ENCODE assay signal across 1 cellular context in genomic region chr11:64698427-64698826, GRCh38.
TF ChIP-seq lines count a peak whose summit lies in the region.

No MANE protein-coding gene starts in this region.

TF ChIP-seq in H1, 55 proteins besides CTCF, POLR2A, EP300 and RAD21:
- TF ChIP-seq TEAD4 (IDR thresholded peaks at IDR 0.05; ENCODE audit: low read depth, low read length) (no peak), CBX8 (IDR thresholded peaks at IDR 0.05; ENCODE audit: borderline replicate concordance, low read depth, low read length) (no peak), SP2 (IDR thresholded peaks at IDR 0.05; ENCODE audit: low read length) (no peak), KDM1A (IDR thresholded peaks at IDR 0.05; ENCODE audit: borderline replicate concordance, low read length) (no peak), SAP30 (IDR thresholded peaks at IDR 0.05; ENCODE audit: insufficient read depth, insufficient replicate concordance, low read length) (no peak), SIX5 (IDR thresholded peaks at IDR 0.05; ENCODE audit: low read depth, low read length) (no peak), SP1 (IDR thresholded peaks at IDR 0.05; ENCODE audit: low read depth, low read length) (no peak), CHD1 (IDR thresholded peaks at IDR 0.05; ENCODE audit: low read depth, low read length) (no peak), MAX (IDR thresholded peaks at IDR 0.05) (no peak), TAF1 (IDR thresholded peaks at IDR 0.05; ENCODE audit: low read depth, low read length) (no peak), NRF1 (IDR thresholded peaks at IDR 0.05; ENCODE audit: low read depth, low read length) (no peak), RBBP5 (IDR thresholded peaks at IDR 0.05; ENCODE audit: borderline replicate concordance, low read depth, low read length) (no peak), SRF (IDR thresholded peaks at IDR 0.05; ENCODE audit: low read depth, low read length) (no peak), TBP (IDR thresholded peaks at IDR 0.05; ENCODE audit: low read depth, low read length) (no peak), SUZ12 (IDR thresholded peaks at IDR 0.05; ENCODE audit: low read length) (no peak), ZNF274 (IDR thresholded peaks at IDR 0.05; ENCODE audit: borderline replicate concordance, extremely low read depth, low read length) (no peak), KDM5A (IDR thresholded peaks at IDR 0.05; ENCODE audit: low read length) (no peak), SP4 (IDR thresholded peaks at IDR 0.05; ENCODE audit: low read length) (no peak), BRCA1 (IDR thresholded peaks at IDR 0.05; ENCODE audit: low read depth, low read length) (no peak), EZH2 (IDR thresholded peaks at IDR 0.05; ENCODE audit: low read depth, low read length, severe bottlenecking) (no peak)
